In genomic region chr1:39525366-39526165, GRCh38 we compare ENCODE assay signal across 9 cellular contexts. TPM values are rescaled to one million over a fixed set of nuclear protein-coding genes. Genes with fewer than 3 reads are reported as not detected.
DNase-seq lines count a peak whose midpoint lies in the region; ATAC-seq and TF ChIP-seq lines count a peak whose summit lies in the region.
"Had no signal": no experiment of that assay in that cellular context is flagged by ENCODE, and none has a peak within 500 bp of the region (broad histone marks: within the 10 kb centered on the region; RNA-seq: fewer than 3 reads in every experiment).

No MANE protein-coding gene starts in this region.

- H3K9me3 Mint-ChIP-seq in mesothelial cell of epicardium: no peaks in the 10 kb centered on the region

- H3K9me3 ChIP-seq in KOPT-K1 (ENCODE audit: insufficient read depth, low read length, poor library complexity, severe bottlenecking): no peaks in the 10 kb centered on the region
- H3K9me3 ChIP-seq in left ventricle myocardium inferior (replicated peaks): no peaks in the 10 kb centered on the region

- H3K27ac ChIP-seq in KOPT-K1 (ENCODE audit: low read depth, low read length, poor library complexity, severe bottlenecking): peak overlapping the region; percentile 33
- peak overlapping the region; percentile 42 for H3K27ac ChIP-seq in left ventricle myocardium inferior (replicated peaks)
- H3K27ac ChIP-seq: parathyroid adenoma had no signal

- H3K4me1 Mint-ChIP-seq in mesothelial cell of epicardium: no peaks in the 10 kb centered on the region

- intact Hi-C loops in left ventricle myocardium inferior (cut with micrococcal nuclease): no loop called here

- TF ChIP-seq CTCF in left ventricle myocardium inferior (IDR thresholded peaks at IDR 0.05; ENCODE audit: borderline replicate concordance) (no peak), mesothelial cell of epicardium (IDR thresholded peaks at IDR 0.05; ENCODE audit: unreplicated experiment) (no peak)

- peaks cover 2% of the 10 kb centered on the region for H3K27me3 Mint-ChIP-seq in mesothelial cell of epicardium (ENCODE audit: low read depth)

- H3K36me3 ChIP-seq in KOPT-K1 (ENCODE audit: insufficient read depth, low read length) (peaks cover 46% of the 10 kb centered on the region), left ventricle myocardium inferior (peaks cover 36% of the 10 kb centered on the region)

- H3K4me3 Mint-ChIP-seq in mesothelial cell of epicardium: no peak overlapping the region

- H3K27me3 ChIP-seq in left ventricle myocardium inferior (ENCODE audit: low read depth): no peaks in the 10 kb centered on the region

- ATAC-seq in GM18505 (IDR thresholded peaks at IDR 0.05; ENCODE audit: unreplicated experiment) (peak; percentile 81), GM21526 (IDR thresholded peaks at IDR 0.05; ENCODE audit: low FRiP score, unreplicated experiment) (peak; percentile 85)

- no peaks in the 10 kb centered on the region for H3K4me1 ChIP-seq in left ventricle myocardium inferior
- H3K4me1 ChIP-seq: parathyroid adenoma had no signal

- DNase-seq in left ventricle myocardium inferior (no peak), NCI-H1092 (lab: John Stamatoyannopoulos, UW) (no peak), mesothelial cell of epicardium (ENCODE audit: low spot score in 2 of 2, unreplicated experiment in 2 of 2) (no peak), mesenteric fat pad (ENCODE audit: low spot score) (no peak), anterior cingulate cortex (lab: John Stamatoyannopoulos, UW) (no peak)

- TF ChIP-seq POLR2A in GM18505 (IDR thresholded peaks at IDR 0.05; ENCODE audit: borderline replicate concordance, extremely low read depth, insufficient read depth, insufficient read length): peak; percentile 21

- peaks cover 10% of the 10 kb centered on the region for H3K36me3 Mint-ChIP-seq in mesothelial cell of epicardium

- H3K27ac Mint-ChIP-seq in mesothelial cell of epicardium: no peak overlapping the region

- H3K4me3 ChIP-seq in left ventricle myocardium inferior: no peak overlapping the region

RNA-seq across cellular contexts. Expression of gene BMP8A, which starts 34.1 kb away (rescaled TPM):
- 0.16 TPM for total RNA-seq in left ventricle myocardium inferior
- 0.27 TPM in 1 of 3 replicates, not detected in the others for total RNA-seq in mesothelial cell of epicardium
- total RNA-seq in mesenteric fat pad: 1.6 TPM

RNA-seq across cellular contexts. Expression of gene PABPC4, which starts 51.0 kb away (rescaled TPM):
- 210 TPM for total RNA-seq in left ventricle myocardium inferior
- 307 to 325 TPM (median 319 TPM) in 3 replicates for total RNA-seq in mesothelial cell of epicardium
- total RNA-seq in mesenteric fat pad: 301 TPM
